In genomic region chr19:4443188-4443587, GRCh38 we compare ENCODE assay signal across 2 cellular contexts.
TF ChIP-seq lines count a peak whose summit lies in the region.

No MANE protein-coding gene starts in this region.

TF ChIP-seq in IMR-90, 13 proteins besides CTCF, POLR2A, EP300 and RAD21:
- TF ChIP-seq SMC3 (IDR thresholded peaks at IDR 0.05; ENCODE audit: low read depth, low read length) (no peak), MAFK (IDR thresholded peaks at IDR 0.05; ENCODE audit: low read depth, low read length) (no peak), CHD1 (IDR thresholded peaks at IDR 0.05; ENCODE audit: low read depth, low read length) (no peak)
TF ChIP-seq in IMR-90: peak in this region for 0.

TF ChIP-seq in GM12878, 131 proteins besides CTCF, POLR2A, EP300 and RAD21:
- TF ChIP-seq YBX1 (IDR thresholded peaks at IDR 0.05): no peak
- no peak for TF ChIP-seq IKZF1 (conservative IDR thresholded peaks at IDR 0.05)
- TF ChIP-seq IRF5 (IDR thresholded peaks at IDR 0.05; ENCODE audit: borderline replicate concordance): no peak
- TF ChIP-seq HSF1 (IDR thresholded peaks at IDR 0.05; ENCODE audit: low read depth, low read length): no peak
- TF ChIP-seq NBN (IDR thresholded peaks at IDR 0.05): no peak
- no peak for TF ChIP-seq WRNIP1 (IDR thresholded peaks at IDR 0.05; ENCODE audit: borderline replicate concordance, low read depth, low read length)
- TF ChIP-seq CHD2 (IDR thresholded peaks at IDR 0.05; ENCODE audit: borderline replicate concordance, low read depth, low read length): no peak
- no peak for TF ChIP-seq IKZF2 (IDR thresholded peaks at IDR 0.05)
- TF ChIP-seq IRF4 (IDR thresholded peaks at IDR 0.05; ENCODE audit: low read depth, low read length): no peak
- TF ChIP-seq STAT3 (IDR thresholded peaks at IDR 0.05; ENCODE audit: low read depth, low read length): no peak
- TF ChIP-seq RB1 (IDR thresholded peaks at IDR 0.05; ENCODE audit: borderline replicate concordance): no peak
- TF ChIP-seq JUNB (IDR thresholded peaks at IDR 0.05): no peak
TF ChIP-seq in GM12878: peak in this region for 0.
